In genomic region chr10:71735709-71736569, GRCh38 we compare ENCODE assay signal across 9 cellular contexts. TPM values are rescaled to one million over a fixed set of nuclear protein-coding genes. Genes with fewer than 3 reads are reported as not detected.
A peak's percentile ranks its signal among the peaks of the same experiment; 100 is the strongest.
DNase-seq lines count a peak whose midpoint lies in the region; ATAC-seq and TF ChIP-seq lines count a peak whose summit lies in the region.
"Had no signal": no experiment of that assay in that cellular context is flagged by ENCODE, and none has a peak within 500 bp of the region (broad histone marks: within the 10 kb centered on the region; RNA-seq: fewer than 3 reads in every experiment).

No MANE protein-coding gene starts in this region.

- no peaks in the 10 kb centered on the region for H3K27me3 ChIP-seq in GM06990 (replicated peaks; ENCODE audit: control insufficient read depth, insufficient read depth, low read length)

- no peaks in the 10 kb centered on the region for H3K9me3 Mint-ChIP-seq in T-helper 2 cell treated with Interferon-gamma antibody and Interleukin-4, amounts not matched to agents 5 μg/mL and 100 μg/mL, for 36 hours
- H3K9me3 Mint-ChIP-seq in brain = no peaks in the 10 kb centered on the region

- H3K4me3 Mint-ChIP-seq in T-helper 2 cell treated with Interferon-gamma antibody and Interleukin-4, amounts not matched to agents 5 μg/mL and 100 μg/mL, for 36 hours = peak overlapping the region; percentile 37
- H3K4me3 Mint-ChIP-seq in brain = no peak overlapping the region

- no peak overlapping the region for H3K4me3 ChIP-seq in GM06990 (replicated peaks; ENCODE audit: low read depth, low read length)
- H3K4me3 ChIP-seq in skin epidermis = no peak overlapping the region

- peak overlapping the region in 20 of 21 experiments; percentile 45 to 96 (median 76) for H3K27ac ChIP-seq in skin epidermis

- no peaks in the 10 kb centered on the region for H3K36me3 ChIP-seq in GM06990 (ENCODE audit: control insufficient read depth, insufficient read depth, low read length)

- H3K27me3 Mint-ChIP-seq in T-helper 2 cell treated with Interferon-gamma antibody and Interleukin-4, amounts not matched to agents 5 μg/mL and 100 μg/mL, for 36 hours (ENCODE audit: low read depth) = no peaks in the 10 kb centered on the region
- no peaks in the 10 kb centered on the region for H3K27me3 Mint-ChIP-seq in brain

- no peaks in the 10 kb centered on the region for H3K36me3 Mint-ChIP-seq in T-helper 2 cell treated with Interferon-gamma antibody and Interleukin-4, amounts not matched to agents 5 μg/mL and 100 μg/mL, for 36 hours (ENCODE audit: low read depth)
- no peaks in the 10 kb centered on the region for H3K36me3 Mint-ChIP-seq in brain

- H3K4me1 Mint-ChIP-seq in T-helper 2 cell treated with Interferon-gamma antibody and Interleukin-4, amounts not matched to agents 5 μg/mL and 100 μg/mL, for 36 hours (ENCODE audit: low read depth) = peaks cover 67% of the 10 kb centered on the region
- peaks cover 17% of the 10 kb centered on the region for H3K4me1 Mint-ChIP-seq in brain

- peak overlapping the region; percentile 89 for H3K27ac Mint-ChIP-seq in T-helper 2 cell treated with Interferon-gamma antibody and Interleukin-4, amounts not matched to agents 5 μg/mL and 100 μg/mL, for 36 hours
- H3K27ac Mint-ChIP-seq in brain = peak overlapping the region in 3 of 5 experiments; percentile 48 to 81 (median 69)

- peak; percentile 37 for DNase-seq in GM06990 (ENCODE audit: extremely low read depth, insufficient read length)
- no peak for DNase-seq in T-helper 2 cell treated with Interferon-gamma antibody and Interleukin-4, amounts not matched to agents 5 μg/mL and 100 μg/mL, for 36 hours (ENCODE audit: low spot score)
- no peak for DNase-seq in NCI-H2081 (lab: John Stamatoyannopoulos, UW)
- DNase-seq in NCI-H1417 treated with DMSO at 0.1 percent for 48 hours (lab: John Stamatoyannopoulos, UW) = no peak
- DNase-seq: NCI-H446 treated with DMSO at 0.1 percent for 48 hours had no signal

- ATAC-seq in HG02642 (IDR thresholded peaks at IDR 0.05; ENCODE audit: poor library complexity, unreplicated experiment) (no peak), HG02588 (IDR thresholded peaks at IDR 0.05; ENCODE audit: unreplicated experiment) (no peak)

- no peak for TF ChIP-seq CTCF in GM06990 (IDR thresholded peaks at IDR 0.05; ENCODE audit: insufficient read depth, low read length, poor library complexity, severe bottlenecking)
- TF ChIP-seq CTCF in brain (conservative IDR thresholded peaks at IDR 0.05) = no peak

RNA-seq across cellular contexts. Expression of gene C10orf105, which starts 16.4 kb away (rescaled TPM):
- polyA plus RNA-seq in brain (ENCODE audit: insufficient read depth, low read depth, low replicate concordance) = 3.3 TPM

RNA-seq across cellular contexts. Expression of gene VSIR, which starts 37.4 kb away (rescaled TPM):
- polyA plus RNA-seq in brain (ENCODE audit: insufficient read depth, low read depth, low replicate concordance) = 36.9 TPM
